23 cellular contexts compared by ENCODE assay signal in genomic region chr2:45448217-45448616, GRCh38.
DNase-seq lines count a peak whose midpoint lies in the region; ATAC-seq, FAIRE-seq and TF ChIP-seq lines count a peak whose summit lies in the region.
"Had no signal": no experiment of that assay in that cellular context is flagged by ENCODE, and none has a peak within 500 bp of the region (broad histone marks: within the 10 kb centered on the region; RNA-seq: fewer than 3 reads in every experiment).

No MANE protein-coding gene starts in this region.

- H3K4me3 ChIP-seq in A549 (no peak overlapping the region), AG10803 (ENCODE audit: low read length) (no peak overlapping the region), K562 (no peak overlapping the region)
- H3K4me3 ChIP-seq: BLaER1, GM12878 had no signal

- intact Hi-C loops in K562 (cut with micrococcal nuclease): no loop called here

- DNase-seq in A549 (ENCODE audit: low read depth in 1 of 2, low spot score in 1 of 2): no peak
- DNase-seq in AG10803 (ENCODE audit: low read depth): peak; percentile 5
- DNase-seq in K562 (ENCODE audit: extremely low read depth in 1 of 4, low spot score in 3 of 4): no peak
- no peak for DNase-seq in COLO829 (ENCODE audit: low spot score)
- DNase-seq in CD1c-positive myeloid dendritic cell (ENCODE audit: extremely low spot score): no peak
- no peak for DNase-seq in activated T-cell treated with anti-CD3 and anti-CD28 coated beads, Interleukin-2, amount 50 U/mL, for 1 hour
- DNase-seq: 8988T; BE2C; C1 segment of cervical spinal cord; CD4-positive, alpha-beta T cell; CD8-positive, alpha-beta T cell; COR-L47; DMS 273 treated with DMSO at 0.1 percent for 48 hours; DMS153; DMS53; DMS79; DND-41; EL; GDM1 had no signal

- POLR2A ChIA-PET in A549 (lab: Yijun Ruan, JAX): no interaction called here
- POLR2A ChIA-PET in K562 (lab: Yijun Ruan, JAX): interaction anchor here (0.6 to 1.2 kb wide), 3 partner anchors 8 to 587 kb away, joined by 3 to 4 read pairs (median 3); no protein-coding TSS in a partner anchor

- no peaks in the 10 kb centered on the region for H3K27me3 ChIP-seq in K562 (ENCODE audit: control insufficient read depth in 2 of 2, insufficient read depth in 2 of 2, low read length in 2 of 2)
- H3K27me3 ChIP-seq: BE2C, BLaER1 had no signal

- no peak for TF ChIP-seq EP300 in A549 (IDR thresholded peaks at IDR 0.05)
- no peak for TF ChIP-seq EP300 in K562 (IDR thresholded peaks at IDR 0.05; ENCODE audit: low read length)

- H3K4me2 ChIP-seq in A549: no peak overlapping the region
- H3K4me2 ChIP-seq in K562 (ENCODE audit: insufficient read depth, low read length): no peak overlapping the region
- H3K4me2 ChIP-seq: BLaER1 had no signal

- H3K36me3 ChIP-seq in K562 (ENCODE audit: control insufficient read depth, insufficient read depth, low read length): no peaks in the 10 kb centered on the region
- H3K36me3 ChIP-seq: BE2C, BLaER1 had no signal

- no peak overlapping the region for H2AFZ ChIP-seq in K562 (ENCODE audit: low read depth, low read length)

- no peaks in the 10 kb centered on the region for H3K79me2 ChIP-seq in K562 (ENCODE audit: control insufficient read depth, insufficient read depth, low read length)

- BruUV-seq in K562 (replicated peaks; lab: Mats Ljungman, UMichigan): no TSS peak

- no peak for TF ChIP-seq CTCF in A549 (IDR thresholded peaks at IDR 0.05)
- no peak for TF ChIP-seq CTCF in AG10803 (conservative IDR thresholded peaks at IDR 0.05; ENCODE audit: low read length)
- no peak for TF ChIP-seq CTCF in K562 (IDR thresholded peaks at IDR 0.05 in 2 of 3, conservative IDR thresholded peaks at IDR 0.05 in 1 of 3; ENCODE audit: insufficient read depth in 2 of 3, low read depth in 1 of 3, low read length in 3 of 3)

- no peaks in the 10 kb centered on the region for H4K20me1 ChIP-seq in K562 (replicated peaks; ENCODE audit: control insufficient read depth, insufficient read depth, low read length)
- H4K20me1 ChIP-seq: BLaER1 had no signal

- H3K9me3 ChIP-seq in A549 (no peaks in the 10 kb centered on the region), K562 (replicated peaks; ENCODE audit: control insufficient read depth, insufficient read depth, low read depth, low read length) (no peaks in the 10 kb centered on the region)
- H3K9me3 ChIP-seq: BE2C, BLaER1 had no signal

- in situ Hi-C loops in K562 (cut with MboI): no loop called here

- H3K27ac ChIP-seq in A549: no peak overlapping the region
- no peak overlapping the region for H3K27ac ChIP-seq in K562 (ENCODE audit: extremely low read depth, low read depth, low read length)
- H3K27ac ChIP-seq: BLaER1 had no signal

- TF ChIP-seq POLR2A in A549 (IDR thresholded peaks at IDR 0.05; ENCODE audit: low read length): no peak
- no peak for TF ChIP-seq POLR2A in K562 (conservative IDR thresholded peaks at IDR 0.05)

- TF ChIP-seq RAD21 in A549 (conservative IDR thresholded peaks at IDR 0.05 in 1 of 2, IDR thresholded peaks at IDR 0.05 in 1 of 2) (no peak), K562 (CRISPR knock-in tag; conservative IDR thresholded peaks at IDR 0.05 in 1 of 2, IDR thresholded peaks at IDR 0.05 in 1 of 2) (no peak)

- ATAC-seq in A549 (no peak), K562 (no peak)
- ATAC-seq: CD8-positive, alpha-beta T cell; GM12878 had no signal

- CTCF ChIA-PET in A549 (lab: Yijun Ruan, JAX): no interaction called here
- CTCF ChIA-PET in K562 (lab: Yijun Ruan, JAX; ENCODE audit: low intra/inter-chr PET ratio): no interaction called here

- WGBS in A549 (ENCODE audit: missing lambda C conversion rate): 81% methylated on average over 3 of the region's 3 CpGs
- WGBS in K562 (ENCODE audit: insufficient coverage, low coverage, missing lambda C conversion rate): 54% methylated on average over 3 of the region's 3 CpGs

- H3K9me1 ChIP-seq in K562 (ENCODE audit: control insufficient read depth, insufficient read depth, low read length): no peaks in the 10 kb centered on the region

- H3K4me1 ChIP-seq in A549 (no peaks in the 10 kb centered on the region), K562 (replicated peaks in 1 of 2; ENCODE audit: control insufficient read depth in 2 of 2, insufficient read depth in 2 of 2, low read length in 2 of 2) (no peaks in the 10 kb centered on the region)
- H3K4me1 ChIP-seq: BE2C, BLaER1 had no signal

- H3K9ac ChIP-seq in K562 (ENCODE audit: insufficient read depth in 1 of 2, low read depth in 2 of 2, low read length in 2 of 2): no peak overlapping the region
- H3K9ac ChIP-seq: BLaER1 had no signal

- FAIRE-seq in A549 (lab: Jason Lieb, UNC): no peak
- no peak for FAIRE-seq in K562 (lab: Jason Lieb, UNC)
- FAIRE-seq: GM12878, GM12892, GM18507 had no signal

TF ChIP-seq in A549, 52 proteins besides CTCF, POLR2A, EP300 and RAD21:
- TF ChIP-seq KDM5A (IDR thresholded peaks at IDR 0.05): no peak
- TF ChIP-seq E2F6 (IDR thresholded peaks at IDR 0.05; ENCODE audit: borderline replicate concordance, low read depth): no peak
- no peak for TF ChIP-seq MYC (IDR thresholded peaks at IDR 0.05; ENCODE audit: borderline replicate concordance, low read length)
- TF ChIP-seq MAFK (IDR thresholded peaks at IDR 0.05; ENCODE audit: partially characterized antibody): peak; percentile 81
- TF ChIP-seq ESRRA (IDR thresholded peaks at IDR 0.05; ENCODE audit: borderline replicate concordance, low read length): no peak
- no peak for TF ChIP-seq CBX2 (IDR thresholded peaks at IDR 0.05; ENCODE audit: borderline replicate concordance, low read depth)
- TF ChIP-seq RCOR1 (IDR thresholded peaks at IDR 0.05; ENCODE audit: low read depth, low read length): no peak

TF ChIP-seq in K562, 482 proteins besides CTCF, POLR2A, EP300 and RAD21:
- TF ChIP-seq PHTF2 (CRISPR knock-in tag; IDR thresholded peaks at IDR 0.05) (no peak), TFAM (CRISPR knock-in tag; conservative IDR thresholded peaks at IDR 0.05) (no peak), MAFK (IDR thresholded peaks at IDR 0.05; ENCODE audit: low read length) (peak; percentile 19; the same call in 1 of the 2 replicates), ZNF316 (IDR thresholded peaks at IDR 0.05) (peak; percentile 77), MAFF (IDR thresholded peaks at IDR 0.05; ENCODE audit: low read length) (0 out of 2 replicates have a peak, but pooled peaks have one; percentile 25), MAFG (tag; conservative IDR thresholded peaks at IDR 0.05) (peak; percentile 42), C11orf30 (IDR thresholded peaks at IDR 0.05; ENCODE audit: low read depth) (peak; percentile 59)
TF ChIP-seq in K562: peak in this region for 5.

Comparison
In these comparisons a context has a peak if more than half of its experiments do, and no peak if none do; other contexts are left out.
1. Of the 35 proteins assayed by ChIP-seq in both K562 and A549: peak only in K562: none; only in A549: none; in both: MAFK; in neither: 34.